25 cellular contexts compared by ENCODE assay signal in the genomic region with DNA sequence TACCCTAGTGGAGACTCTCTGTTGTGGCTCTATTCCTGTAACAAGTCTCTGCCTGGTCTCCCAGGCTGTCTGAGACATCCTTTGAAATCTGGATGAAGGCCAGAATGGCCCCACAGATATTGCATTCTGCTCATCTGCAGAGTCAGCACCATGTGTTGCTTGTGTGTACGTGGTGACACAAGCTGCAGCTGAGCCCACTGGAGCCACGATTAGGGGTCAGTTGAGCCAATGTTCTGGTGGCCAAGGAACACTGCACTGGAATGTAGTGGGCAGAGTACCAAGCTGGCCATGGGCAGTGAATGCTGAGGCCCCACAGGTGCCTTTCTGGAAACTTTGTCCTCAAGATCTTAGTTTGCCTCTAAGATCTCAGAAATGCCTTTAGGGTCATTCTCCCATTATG. TPM values are rescaled to one million over a fixed set of nuclear protein-coding genes. Genes with fewer than 3 reads are reported as not detected.
DNase-seq lines count a peak whose midpoint lies in the region; ATAC-seq and TF ChIP-seq lines count a peak whose summit lies in the region.
"Had no signal": no experiment of that assay in that cellular context is flagged by ENCODE, and none has a peak within 500 bp of the region (broad histone marks: within the 10 kb centered on the region; RNA-seq: fewer than 3 reads in every experiment).

No MANE protein-coding gene starts in this region.

- H3K4me2 ChIP-seq in GM23338 = 0 out of 2 replicates have a peak overlapping the region, but pooled peaks have one; percentile 29
- no peak overlapping the region for H3K4me2 ChIP-seq in mesendoderm (ENCODE audit: low read length)

- WGBS in mesendoderm (ENCODE audit: extremely low coverage, insufficient coverage, low lambda C conversion rate) = no CpG with 5 or more reads among the region's 2 CpGs

- H3K18ac ChIP-seq in mesendoderm (ENCODE audit: low read length) = no peak overlapping the region

- H3K23ac ChIP-seq in mesendoderm (ENCODE audit: low read length) = peak overlapping the region; percentile 34

- peaks cover 2% of the 10 kb centered on the region for H3K27me3 Mint-ChIP-seq in GM23338 (ENCODE audit: insufficient read depth, low read depth, poor library complexity)
- peaks cover 0 to 2% (median 0%) of the 10 kb centered on the region in 3 donors for H3K27me3 Mint-ChIP-seq in CD14-positive monocyte (ENCODE audit: low read depth in 3 of 3)
- H3K27me3 Mint-ChIP-seq: CD4-positive, alpha-beta T cell had no signal

- H3K36me3 ChIP-seq in GM23338 (ENCODE audit: insufficient read depth) = no peaks in the 10 kb centered on the region
- H3K36me3 ChIP-seq in mesendoderm (ENCODE audit: control insufficient read depth, insufficient read depth, low read length) = no peaks in the 10 kb centered on the region

- intact Hi-C loops in CD14-positive monocyte (cut with micrococcal nuclease) = no loop called here

- peaks cover 30% of the 10 kb centered on the region for H3K4me1 ChIP-seq in GM23338 (ENCODE audit: insufficient read depth)
- H3K4me1 ChIP-seq in mesendoderm (ENCODE audit: control insufficient read depth, low read depth, low read length) = no peaks in the 10 kb centered on the region

- no peak overlapping the region for H3K9ac ChIP-seq in mesendoderm (ENCODE audit: low read length)

- H3K27ac ChIP-seq in GM23338 (ENCODE audit: low read depth) = no peak overlapping the region
- no peak overlapping the region for H3K27ac ChIP-seq in mesendoderm (ENCODE audit: low read depth, low read length)
- H3K27ac ChIP-seq: HL-60 had no signal

- H2BK120ac ChIP-seq in mesendoderm (ENCODE audit: low read depth, low read length) = no peak overlapping the region

- no peak overlapping the region for H2BK15ac ChIP-seq in mesendoderm (replicated peaks; ENCODE audit: low read depth)

- TF ChIP-seq CTCF in GM23338 (conservative IDR thresholded peaks at IDR 0.05; ENCODE audit: low read depth in 2 of 2) (no peak), choroid plexus epithelial cell (conservative IDR thresholded peaks at IDR 0.05; ENCODE audit: low read depth, low read length) (no peak), CD14-positive monocyte (IDR thresholded peaks at IDR 0.05) (no peak)

- no peak overlapping the region for H2AFZ ChIP-seq in GM23338

- no peak overlapping the region for H4K8ac ChIP-seq in mesendoderm (ENCODE audit: low read depth, low read length)

- H4K20me1 ChIP-seq in GM23338 (replicated peaks; ENCODE audit: insufficient read depth) = no peaks in the 10 kb centered on the region

- DNase-seq in Ammon's horn (ENCODE audit: low spot score) (peak; percentile 10), GM23338 (ENCODE audit: low spot score) (no peak), choroid plexus epithelial cell (ENCODE audit: low read depth) (peak; percentile 9), mesendoderm (no peak), CD14-positive monocyte (ENCODE audit: low spot score) (no peak), UCSD-AML1 (lab: John Stamatoyannopoulos, UW; ENCODE audit: unreplicated experiment) (no peak)
- no peak for DNase-seq in stimulated activated CD4-positive, alpha-beta T cell treated with anti-CD3 and anti-CD28 coated beads, Interleukin-1b, Interleukin-23, amount 100 ng/mL, for 48 hours
- DNase-seq: CD4-positive, alpha-beta T cell; COR-L47; DMS153; H7; KG1; NCI-H1105; NCI-H146; NCI-H2029; NCI-H2227 treated with DMSO at 0.1 percent for 48 hours; NCI-H510A treated with DMSO at 0.1 percent for 48 hours; NCI-H774; OCI-M1 had no signal

- H4K5ac ChIP-seq in mesendoderm (ENCODE audit: low read length) = no peak overlapping the region

- no peaks in the 10 kb centered on the region for H3F3A ChIP-seq in GM23338 (replicated peaks; ENCODE audit: low read depth)

- H3K4me3 ChIP-seq in GM23338 (no peak overlapping the region), choroid plexus epithelial cell (ENCODE audit: low read depth, low read length) (no peak overlapping the region), mesendoderm (ENCODE audit: low read length) (no peak overlapping the region)

- no peaks in the 10 kb centered on the region for H3K27me3 ChIP-seq in GM23338 (ENCODE audit: insufficient read depth)
- no peaks in the 10 kb centered on the region for H3K27me3 ChIP-seq in mesendoderm (ENCODE audit: insufficient read depth, low read length, poor library complexity)

- no peaks in the 10 kb centered on the region for H3K9me2 ChIP-seq in GM23338 (ENCODE audit: insufficient read depth)

- H3K36me3 Mint-ChIP-seq in GM23338 (ENCODE audit: low read depth) (0 out of 3 replicates have a peak, but pooled peaks cover 3% of the 10 kb centered on the region), CD14-positive monocyte (no peaks in the 10 kb centered on the region)

- H2AK5ac ChIP-seq in mesendoderm (ENCODE audit: low read length) = no peak overlapping the region

- H3K79me1 ChIP-seq in mesendoderm (ENCODE audit: low read length) = no peaks in the 10 kb centered on the region

- H3K9me3 Mint-ChIP-seq in GM23338 (no peaks in the 10 kb centered on the region), CD14-positive monocyte (peaks cover 0 to 5% (median 0%) of the 10 kb centered on the region in 7 donors)
- H3K9me3 Mint-ChIP-seq: CD4-positive, alpha-beta T cell had no signal

- no peak overlapping the region for H3K4ac ChIP-seq in mesendoderm (ENCODE audit: low read depth, low read length)

- peak; percentile 43; the same call in 2 of the 3 replicates for ATAC-seq in GM23338

- H3K56ac ChIP-seq in mesendoderm (ENCODE audit: low read length) = no peak overlapping the region

- H2BK5ac ChIP-seq in mesendoderm (ENCODE audit: low read length) = no peak overlapping the region

- H3K27ac Mint-ChIP-seq in GM23338 = no peak overlapping the region
- H3K27ac Mint-ChIP-seq in CD14-positive monocyte = no peak overlapping the region
- H3K27ac Mint-ChIP-seq: CD4-positive, alpha-beta T cell had no signal

- no peak overlapping the region for H3K4me3 Mint-ChIP-seq in GM23338
- H3K4me3 Mint-ChIP-seq in CD14-positive monocyte = no peak overlapping the region
- H3K4me3 Mint-ChIP-seq: CD4-positive, alpha-beta T cell had no signal

- H3K79me2 ChIP-seq in GM23338 (replicated peaks; ENCODE audit: insufficient read depth) = no peaks in the 10 kb centered on the region; the same call in 1 of the 2 replicates
- no peaks in the 10 kb centered on the region for H3K79me2 ChIP-seq in mesendoderm (ENCODE audit: control insufficient read depth, insufficient read depth, low read length)

- H3K4me1 Mint-ChIP-seq in GM23338 (peaks cover 35% of the 10 kb centered on the region), CD14-positive monocyte (no peaks in the 10 kb centered on the region)

RNA-seq across cellular contexts. Expression of gene GRID2, which starts 29.3 kb away (rescaled TPM):
- 65.4 and 74.5 TPM in 2 replicates for total RNA-seq in GM23338 (2014; rRNA removed; shearing (Covaris generic))
- 15.8 and 19.9 TPM in 2 replicates for polyA plus RNA-seq in GM23338 (2016; fragmentation: Nextera tagmentation; extraction: Ambion mirVana)
- 29.2 TPM for polyA plus RNA-seq in mesendoderm (2013, experiment 1 of 2)
- 29.6 TPM for polyA plus RNA-seq in mesendoderm (2013, experiment 2 of 2)
- polyA plus RNA-seq in CD14-positive monocyte = not detected
- total RNA-seq: A673; CD4-positive, alpha-beta T cell; HT-29; SK-MEL-5; T-helper 1 cell treated with Interleukin-12 subunit alpha and Interleukin-12 subunit beta and Interleukin-4 antibody, amounts not matched to agents 30 ng/mL and 1 ng/mL, for 36 hours had no signal
- polyA plus RNA-seq: BJ had no signal

Comparison
In these comparisons a context has a peak if more than half of its experiments do, and no peak if none do; other contexts are left out.
1. DNase-seq: peak in Ammon's horn (single experiment) and choroid plexus epithelial cell (single experiment); none in GM23338 (single experiment), mesendoderm (single experiment), stimulated activated CD4-positive, alpha-beta T cell treated with anti-CD3 and anti-CD28 coated beads, Interleukin-1b, Interleukin-23, amount 100 ng/mL, for 48 hours (single experiment), CD14-positive monocyte (single experiment) and UCSD-AML1 (single experiment).
2. RNA of gene GRID2, which starts 29.3 kb away (polyA plus RNA-seq): 15.8 to 19.9 TPM in GM23338; not detected in CD14-positive monocyte; every median in the first group is over 10 times any median in the second.